ENCODE assay signal across 16 cellular contexts in the genomic region with DNA sequence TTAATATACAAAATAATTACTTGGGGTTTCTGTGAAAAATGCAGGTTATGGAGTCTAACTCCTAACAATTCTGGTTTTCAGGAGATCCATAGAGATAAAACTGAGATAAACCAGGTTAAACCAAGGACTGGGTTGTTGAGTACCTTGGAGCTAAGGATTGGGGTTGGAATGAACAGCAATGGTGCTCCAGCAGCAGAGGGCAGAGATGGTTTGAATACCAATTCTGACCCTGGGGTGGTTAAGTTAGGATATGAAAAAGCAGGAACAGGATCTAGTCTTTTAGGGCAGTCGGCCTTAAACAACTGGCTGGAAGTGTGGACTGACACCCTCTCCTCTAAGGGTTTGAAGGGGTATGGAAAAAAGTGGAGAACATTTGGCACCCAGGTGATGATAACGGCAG. TPM values are rescaled to one million over a fixed set of nuclear protein-coding genes. Genes with fewer than 3 reads are reported as not detected.
DNase-seq lines count a peak whose midpoint lies in the region; ATAC-seq and TF ChIP-seq lines count a peak whose summit lies in the region.
"Had no signal": no experiment of that assay in that cellular context is flagged by ENCODE, and none has a peak within 500 bp of the region (broad histone marks: within the 10 kb centered on the region; RNA-seq: fewer than 3 reads in every experiment).

No MANE protein-coding gene starts in this region.

- H3K36me3 ChIP-seq in Panc1 (ENCODE audit: control insufficient read depth, insufficient read depth, low read length) (no peaks in the 10 kb centered on the region), aorta (ENCODE audit: control insufficient read depth in 1 of 2, insufficient read depth in 2 of 2, low read length in 1 of 2) (no peaks in the 10 kb centered on the region)
- H3K36me3 ChIP-seq: HAP-1 had no signal

- H3K9me3 ChIP-seq in Panc1 (ENCODE audit: control insufficient read depth, insufficient read depth, low read depth, low read length) (no peaks in the 10 kb centered on the region), aorta (ENCODE audit: control insufficient read depth, low read length) (no peaks in the 10 kb centered on the region)
- H3K9me3 ChIP-seq: HAP-1 had no signal

- peak overlapping the region; percentile 17 for H3K27ac Mint-ChIP-seq in osteocyte (ENCODE audit: unreplicated experiment)
- H3K27ac Mint-ChIP-seq: CD4-positive, alpha-beta memory T cell; HFFc6 had no signal

- peak; percentile 8 for DNase-seq in HuH-7 (ENCODE audit: low spot score)
- DNase-seq in Panc1 (ENCODE audit: low read depth, low spot score), result no peak
- no peak for DNase-seq in choroid plexus epithelial cell (ENCODE audit: low read depth)
- DNase-seq in osteocyte (ENCODE audit: extremely low spot score, unreplicated experiment), result no peak
- DNase-seq in aorta, result no peak
- DNase-seq: C1 segment of cervical spinal cord; Calu3; CD4-positive, alpha-beta memory T cell; COR-L47; DMS53; DMS79 treated with DMSO at 0.1 percent for 48 hours; GOT3; HFFc6 had no signal

- H3K9me3 Mint-ChIP-seq in osteocyte (ENCODE audit: unreplicated experiment), result no peaks in the 10 kb centered on the region
- H3K9me3 Mint-ChIP-seq: HFFc6 had no signal

- in situ Hi-C loops in Panc1 (cut with HindIII; ENCODE audit: low pct_unique_long_range_greater_than_20kb, low sequenced_read_pairs), result no loop called here

- 64 to 70% methylated on average over 2 of the region's 2 CpGs for WGBS in aorta, 2 donors

- H3K4me1 Mint-ChIP-seq in osteocyte (ENCODE audit: unreplicated experiment), result no peaks in the 10 kb centered on the region
- H3K4me1 Mint-ChIP-seq: CD4-positive, alpha-beta memory T cell had no signal

- no peaks in the 10 kb centered on the region for H3K36me3 Mint-ChIP-seq in osteocyte (ENCODE audit: unreplicated experiment)
- H3K36me3 Mint-ChIP-seq: CD4-positive, alpha-beta memory T cell had no signal

- TF ChIP-seq CTCF in Panc1 (IDR thresholded peaks at IDR 0.05) (peak; percentile 20), choroid plexus epithelial cell (conservative IDR thresholded peaks at IDR 0.05; ENCODE audit: low read depth, low read length) (peak; percentile 2), osteocyte (IDR thresholded peaks at IDR 0.05) (no peak)

- H3K27ac ChIP-seq in Panc1 (ENCODE audit: low read length) (no peak overlapping the region), aorta (ENCODE audit: low read depth in 1 of 2, low read length in 2 of 2) (no peak overlapping the region)

- H3K4me3 Mint-ChIP-seq in osteocyte (ENCODE audit: unreplicated experiment), result no peak overlapping the region
- H3K4me3 Mint-ChIP-seq: CD4-positive, alpha-beta memory T cell; HFFc6 had no signal

- ATAC-seq in Panc1 (no peak), GM21515 (IDR thresholded peaks at IDR 0.05; ENCODE audit: unreplicated experiment) (no peak), aorta (ENCODE audit: low FRiP score) (no peak), GM21381 (IDR thresholded peaks at IDR 0.05; ENCODE audit: unreplicated experiment) (no peak)

- no peaks in the 10 kb centered on the region for H3K4me1 ChIP-seq in Panc1 (ENCODE audit: control insufficient read depth, insufficient read depth, low read length)
- no peaks in the 10 kb centered on the region for H3K4me1 ChIP-seq in aorta (ENCODE audit: control insufficient read depth in 1 of 2, insufficient read depth in 2 of 2, low read length in 2 of 2)
- H3K4me1 ChIP-seq: HAP-1 had no signal

- POLR2A ChIA-PET in Panc1 (lab: Charles Lee), result no interaction called here

- intact Hi-C loops in Panc1 (cut with micrococcal nuclease; ENCODE audit: unreplicated experiment), result no loop called here
- intact Hi-C loops in aorta (cut with DNase I), result no loop called here

- no TSS peak for BruUV-seq in Panc1 (replicated peaks; lab: Mats Ljungman, UMichigan)

- H3K27me3 ChIP-seq in Panc1 (ENCODE audit: control insufficient read depth, insufficient read depth, low read length) (no peaks in the 10 kb centered on the region), aorta (ENCODE audit: control insufficient read depth in 1 of 2, insufficient read depth in 2 of 2, low read length in 1 of 2) (no peaks in the 10 kb centered on the region)

- CTCF ChIA-PET in Panc1 (lab: Charles Lee), result no interaction called here

- H3K27me3 Mint-ChIP-seq in osteocyte (ENCODE audit: unreplicated experiment), result peaks cover 22% of the 10 kb centered on the region
- H3K27me3 Mint-ChIP-seq: CD4-positive, alpha-beta memory T cell had no signal

- H3K4me3 ChIP-seq in Panc1 (ENCODE audit: low read depth in 2 of 2, low read length in 2 of 2) (no peak overlapping the region), choroid plexus epithelial cell (ENCODE audit: low read depth, low read length) (no peak overlapping the region), aorta (ENCODE audit: low read length in 2 of 2) (no peak overlapping the region)
- H3K4me3 ChIP-seq: HAP-1 had no signal

RNA-seq across cellular contexts. Expression of a gene that starts 53.0 kb away (rescaled TPM):
- 76.8 TPM for total RNA-seq in Panc1 (2021; ENCODE audit: unreplicated experiment)
- polyA plus RNA-seq in Panc1 (2012; ENCODE audit: insufficient read length), result 96.1 TPM
- 128 and 131 TPM in 2 replicates for total RNA-seq in osteocyte
- total RNA-seq in aorta, result 10 to 100 TPM; 54.6 to 76.2 TPM
- 100 to 1,000 TPM in 1 of 2 donors, 10 to 100 TPM in 1; 74.4 to 128 TPM for polyA plus RNA-seq in aorta

RNA-seq across cellular contexts. Expression of a gene that starts 54.0 kb away (rescaled TPM):
- total RNA-seq in Panc1 (2021; ENCODE audit: unreplicated experiment), result 27.2 TPM
- 25.2 TPM for polyA plus RNA-seq in Panc1 (2012; ENCODE audit: insufficient read length)
- 48.1 and 49.4 TPM in 2 replicates for total RNA-seq in osteocyte
- 10 to 100 TPM; 32.0 to 48.7 TPM for total RNA-seq in aorta
- 10 to 100 TPM; 24.2 to 45.2 TPM for polyA plus RNA-seq in aorta
